In the genomic region with DNA sequence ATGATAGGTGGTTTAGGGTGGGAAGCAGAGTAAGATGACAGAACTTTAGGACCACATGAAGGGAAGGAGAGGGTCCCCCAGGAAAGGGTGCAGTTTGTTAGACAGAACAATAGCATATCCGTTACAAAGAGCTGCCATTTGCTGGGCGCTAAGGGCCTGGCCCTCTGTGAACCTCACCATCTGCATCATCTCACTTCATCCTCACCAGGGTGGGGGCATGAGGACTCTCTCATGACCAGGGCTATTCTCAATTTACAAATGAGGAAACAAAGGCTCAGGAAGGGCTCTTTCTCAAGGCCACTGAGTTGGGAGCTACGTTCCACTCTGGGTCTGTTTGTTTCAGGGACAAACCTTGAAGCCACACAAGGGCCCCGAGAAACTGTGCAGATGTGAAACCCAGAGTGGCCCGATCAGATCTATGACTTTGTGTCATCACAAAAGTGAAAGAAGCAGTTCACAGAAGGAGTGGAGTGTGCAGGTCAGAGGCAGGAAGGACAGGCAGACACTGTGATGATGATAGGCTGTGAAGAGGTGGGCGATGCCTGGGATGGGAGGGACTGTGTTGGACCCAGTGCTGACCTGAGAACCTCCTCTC, we compare ENCODE assay signal across 7 cellular contexts.
DNase-seq lines count a peak whose midpoint lies in the region; ATAC-seq and TF ChIP-seq lines count a peak whose summit lies in the region.
"Not testable (repeated sequence)": the region's sequence is repeated elsewhere in the genome, so short reads cannot be mapped to it uniquely, and the experiment has no call there.

No MANE protein-coding gene starts in this region.

- not testable (repeated sequence) for H3K27ac ChIP-seq in Karpas-422 (ENCODE audit: low read length)

- not testable (repeated sequence) for H3K9me3 ChIP-seq in Karpas-422 (ENCODE audit: low read length); mucosa of descending colon

- H4K20me1 ChIP-seq in Karpas-422 (ENCODE audit: insufficient read depth, low read depth, low read length), result not testable (repeated sequence)

- not testable (repeated sequence) for H3K9me2 ChIP-seq in Karpas-422 (replicated peaks; ENCODE audit: insufficient read depth, low read length)

- H3K4me1 ChIP-seq in Karpas-422 (ENCODE audit: low read length), result peaks cover 11% of the 10 kb centered on the region
- not testable (repeated sequence) for H3K4me1 ChIP-seq in mucosa of descending colon (ENCODE audit: low read depth)

- TF ChIP-seq CTCF in mucosa of descending colon (IDR thresholded peaks at IDR 0.05), result not testable (repeated sequence)

- not testable (repeated sequence) for H3K9ac ChIP-seq in Karpas-422 (ENCODE audit: low read length)

- not testable (repeated sequence) for H3K36me3 ChIP-seq in Karpas-422 (ENCODE audit: insufficient read depth, low read length); mucosa of descending colon (ENCODE audit: low read depth)

- H3K4me3 Mint-ChIP-seq in activated T-cell treated with anti-CD3 and anti-CD28 coated beads, Interleukin-2, amount 50 U/mL, for 72 hours, result peak overlapping the region; percentile 31 to 61

- not testable (repeated sequence) for H3K9me3 Mint-ChIP-seq in activated T-cell treated with anti-CD3 and anti-CD28 coated beads, Interleukin-2, amount 50 U/mL, for 72 hours

- H3K27ac Mint-ChIP-seq in activated T-cell treated with anti-CD3 and anti-CD28 coated beads, Interleukin-2, amount 50 U/mL, for 72 hours, result peak overlapping the region; percentile 74

- not testable (repeated sequence) for H3K79me2 ChIP-seq in Karpas-422 (ENCODE audit: low read length)

- peak; percentile 95 for ATAC-seq in GM18870 (IDR thresholded peaks at IDR 0.05; ENCODE audit: unreplicated experiment)
- peak; percentile 97 for ATAC-seq in GM21381 (IDR thresholded peaks at IDR 0.05; ENCODE audit: unreplicated experiment)
- ATAC-seq in HG02763 (IDR thresholded peaks at IDR 0.05; ENCODE audit: unreplicated experiment), result peak; percentile 96
- peak; percentile 98 for ATAC-seq in HG03135 (IDR thresholded peaks at IDR 0.05; ENCODE audit: unreplicated experiment)
- ATAC-seq in activated T-cell treated with anti-CD3 and anti-CD28 coated beads, Interleukin-2, amount 50 U/mL, for 72 hours (replicated peaks in 1 of 2), result peak; percentile 77 to 78
- peak; percentile 63 for ATAC-seq in mucosa of descending colon

- not testable (repeated sequence) for H2AFZ ChIP-seq in Karpas-422 (ENCODE audit: low read length)

- H3K4me3 ChIP-seq in Karpas-422 (ENCODE audit: low read length); mucosa of descending colon: not testable (repeated sequence)

- intact Hi-C loops in mucosa of descending colon (cut with DNase I, micrococcal nuclease), result not testable (repeated sequence)

- H3K36me3 Mint-ChIP-seq in activated T-cell treated with anti-CD3 and anti-CD28 coated beads, Interleukin-2, amount 50 U/mL, for 72 hours (ENCODE audit: insufficient read depth in 2 of 2), result not testable (repeated sequence)

- H3K27me3 ChIP-seq in Karpas-422 (ENCODE audit: low read length), result not testable (repeated sequence)

- not testable (repeated sequence) for H3K27me3 Mint-ChIP-seq in activated T-cell treated with anti-CD3 and anti-CD28 coated beads, Interleukin-2, amount 50 U/mL, for 72 hours (ENCODE audit: low read depth)

- not testable (repeated sequence) for H3K4me2 ChIP-seq in Karpas-422 (ENCODE audit: low read depth, low read length, poor library complexity, severe bottlenecking)

- DNase-seq in Karpas-422, result peak; percentile 9
- DNase-seq in activated T-cell treated with anti-CD3 and anti-CD28 coated beads, Interleukin-2, amount 50 U/mL, for 72 hours, result peak; percentile 43 to 63
- not testable (repeated sequence) for DNase-seq in mucosa of descending colon

- peaks cover 45% of the 10 kb centered on the region for H3K4me1 Mint-ChIP-seq in activated T-cell treated with anti-CD3 and anti-CD28 coated beads, Interleukin-2, amount 50 U/mL, for 72 hours (ENCODE audit: low read depth)
